Comparison of ENCODE assay signal across 19 cellular contexts in genomic region chr14:81273521-81273920, GRCh38. TPM values are rescaled to one million over a fixed set of nuclear protein-coding genes. Genes with fewer than 3 reads are reported as not detected.
A peak's percentile ranks its signal among the peaks of the same experiment; 100 is the strongest.
DNase-seq lines count a peak whose midpoint lies in the region; ATAC-seq and TF ChIP-seq lines count a peak whose summit lies in the region.
"Had no signal": no experiment of that assay in that cellular context is flagged by ENCODE, and none has a peak within 500 bp of the region (broad histone marks: within the 10 kb centered on the region; RNA-seq: fewer than 3 reads in every experiment).

No MANE protein-coding gene starts in this region.

- H3K4me3 ChIP-seq in right cardiac atrium (ENCODE audit: low read length): no peak overlapping the region
- H3K4me3 ChIP-seq in heart left ventricle: no peak overlapping the region
- no peak overlapping the region for H3K4me3 ChIP-seq in thyroid gland (replicated peaks in 1 of 3)
- H3K4me3 ChIP-seq: PC-9 had no signal

- DNase-seq in right cardiac atrium (peak in 2 of 3 donors; percentile 41 to 53), heart left ventricle (no peak), ecto neural progenitor cell (ENCODE audit: low spot score) (peak; percentile 69), mesothelial cell of epicardium (ENCODE audit: low spot score in 2 of 2, unreplicated experiment in 2 of 2) (no peak), thyroid gland (no peak), HFFc6 (no peak), GM20000 (ENCODE audit: low spot score) (no peak), RKO (ENCODE audit: low spot score) (no peak)
- DNase-seq: Calu3; CD4-positive, CD25-positive, alpha-beta regulatory T cell; DMS79; MM.1S; NCI-H1105; NCI-H187; NCI-H446; NCI-H748 treated with DMSO at 0.1 percent for 48 hours; Right ventricle myocardium superior had no signal

- H3K4me1 Mint-ChIP-seq in mesothelial cell of epicardium (peaks cover 44% of the 10 kb centered on the region), HFFc6 (ENCODE audit: low read depth) (no peaks in the 10 kb centered on the region)

- H3K4me1 ChIP-seq in right cardiac atrium (ENCODE audit: control insufficient read depth, insufficient read depth, low read length) (no peaks in the 10 kb centered on the region), heart left ventricle (peaks cover 0 to 44% (median 4%) of the 10 kb centered on the region in 12 donors), thyroid gland (peaks cover 21 to 22% of the 10 kb centered on the region in 2 donors)

- H3K9me3 Mint-ChIP-seq in mesothelial cell of epicardium (no peaks in the 10 kb centered on the region), HFFc6 (no peaks in the 10 kb centered on the region)
- H3K9me3 Mint-ChIP-seq: CD4-positive, CD25-positive, alpha-beta regulatory T cell had no signal

- H3K9me3 ChIP-seq in right cardiac atrium (ENCODE audit: control insufficient read depth, low read length) (no peaks in the 10 kb centered on the region), heart left ventricle (no peaks in the 10 kb centered on the region), thyroid gland (no peaks in the 10 kb centered on the region)

- no peak for TF ChIP-seq CTCF in heart left ventricle (IDR thresholded peaks at IDR 0.05)
- TF ChIP-seq CTCF in mesothelial cell of epicardium (IDR thresholded peaks at IDR 0.05; ENCODE audit: unreplicated experiment): no peak
- TF ChIP-seq CTCF in thyroid gland (IDR thresholded peaks at IDR 0.05): no peak
- TF ChIP-seq CTCF in HFFc6 (IDR thresholded peaks at IDR 0.05): no peak
- no peak for TF ChIP-seq CTCF in GM20000 (IDR thresholded peaks at IDR 0.05; ENCODE audit: extremely low read depth, missing control alignments)

- no peak overlapping the region for H3K4me3 Mint-ChIP-seq in mesothelial cell of epicardium
- H3K4me3 Mint-ChIP-seq in HFFc6: no peak overlapping the region
- H3K4me3 Mint-ChIP-seq: CD4-positive, CD25-positive, alpha-beta regulatory T cell had no signal

- TF ChIP-seq POLR2A in heart left ventricle (IDR thresholded peaks at IDR 0.05) (no peak), thyroid gland (IDR thresholded peaks at IDR 0.05) (no peak)

- H3K27me3 Mint-ChIP-seq in mesothelial cell of epicardium (ENCODE audit: low read depth) (no peaks in the 10 kb centered on the region), HFFc6 (ENCODE audit: insufficient read depth) (peaks cover 20% of the 10 kb centered on the region)

- H3K27ac ChIP-seq in right cardiac atrium (ENCODE audit: low read length): no peak overlapping the region
- peak overlapping the region in 3 of 12 donors; percentile 8 to 35 (median 15) for H3K27ac ChIP-seq in heart left ventricle
- peak overlapping the region in 2 of 3 donors; percentile 15 to 58 for H3K27ac ChIP-seq in thyroid gland
- H3K27ac ChIP-seq: PC-9 had no signal

- no peak for ATAC-seq in right cardiac atrium
- ATAC-seq in heart left ventricle: no peak
- ATAC-seq: HepG2 had no signal

- H3K27me3 ChIP-seq in right cardiac atrium (ENCODE audit: control insufficient read depth, insufficient read depth) (no peaks in the 10 kb centered on the region), heart left ventricle (peaks cover 0 to 2% (median 0%) of the 10 kb centered on the region in 9 donors), thyroid gland (no peaks in the 10 kb centered on the region)

- peak overlapping the region; percentile 32 for H3K27ac Mint-ChIP-seq in mesothelial cell of epicardium
- no peak overlapping the region for H3K27ac Mint-ChIP-seq in HFFc6
- H3K27ac Mint-ChIP-seq: CD4-positive, CD25-positive, alpha-beta regulatory T cell had no signal

- intact Hi-C loops in right cardiac atrium (cut with DNase I) (loop anchor here in 2 of 4 donors (5.0 kb wide), 2 partner anchors 179 to 189 kb away; no protein-coding TSS in a partner anchor), heart left ventricle (cut with DNase I) (loop anchor here in 1 of 10 donors (5.0 kb wide), 1 partner anchor 64 kb away; no protein-coding TSS in a partner anchor), thyroid gland (cut with DNase I) (loop anchor here (5.0 kb wide), 1 partner anchor 39 kb away; no protein-coding TSS in a partner anchor)

- H3K36me3 ChIP-seq in heart left ventricle (peaks cover 0 to 12% (median 0%) of the 10 kb centered on the region in 9 donors), thyroid gland (peaks cover 0 to 11% of the 10 kb centered on the region in 2 donors)

- H3K36me3 Mint-ChIP-seq in mesothelial cell of epicardium (peaks cover 25% of the 10 kb centered on the region), HFFc6 (ENCODE audit: low read depth) (no peaks in the 10 kb centered on the region)
- H3K36me3 Mint-ChIP-seq: CD4-positive, CD25-positive, alpha-beta regulatory T cell had no signal

- whole genome bisulfite sequencing in right cardiac atrium: 70% methylated on average over 9 of the region's 9 CpGs
- WGBS in heart left ventricle, 4 donors: 67 to 85% (median 75%) methylated on average over 9 of the region's 9 CpGs
- 67 to 84% methylated on average over 9 of the region's 9 CpGs for WGBS in thyroid gland, 2 donors

RNA-seq across cellular contexts. Expression of gene GTF2A1, which starts 52.8 kb away (rescaled TPM):
- total RNA-seq in right cardiac atrium (10 to 100 TPM; 18.2 to 20.7 (median 20.2) TPM), heart left ventricle (10 to 100 TPM; 12.7 to 31.3 (median 23.3) TPM), mesothelial cell of epicardium (29.0 to 31.1 TPM (median 30.5 TPM) in 3 replicates), thyroid gland (10 to 100 TPM; 31.4 to 51.7 (median 39.7) TPM)
- polyA plus RNA-seq in right cardiac atrium (5.7 TPM), heart left ventricle (1 to 10 TPM; 3.4 to 9.0 TPM)
- total RNA-seq in HFFc6 (2021; fragmentation: NEBNext Ultra II Directional; extraction: Animal tissue kit (Norgen Biotek cat#: 25700)): 10 to 100 TPM; 37.6 to 47.6 (median 40.3) TPM

Comparison
In these comparisons a context has a peak if more than half of its experiments do, and no peak if none do; other contexts are left out.
1. DNase-seq: peak in right cardiac atrium (2 of 3) and ecto neural progenitor cell (single experiment); none in heart left ventricle (0 of 5), mesothelial cell of epicardium (0 of 2), thyroid gland (0 of 2), HFFc6 (single experiment), GM20000 (single experiment) and RKO (single experiment).